ENCODE assay signal across 1 cellular context in genomic region chr12:6699259-6699988, GRCh38.
TF ChIP-seq lines count a peak whose summit lies in the region.

No MANE protein-coding gene starts in this region.

TF ChIP-seq in A549, 52 proteins besides CTCF, POLR2A, EP300 and RAD21 (continued from another document):
- TF ChIP-seq E2F6 (IDR thresholded peaks at IDR 0.05; ENCODE audit: borderline replicate concordance, low read depth) (no peak), PHF8 (IDR thresholded peaks at IDR 0.05; ENCODE audit: borderline replicate concordance, low read depth) (no peak), KDM1A (IDR thresholded peaks at IDR 0.05; ENCODE audit: low read depth) (no peak), RCOR1 (IDR thresholded peaks at IDR 0.05; ENCODE audit: low read depth, low read length) (no peak), FOXS1 (CRISPR knock-in tag; IDR thresholded peaks at IDR 0.05) (no peak), CBX8 (IDR thresholded peaks at IDR 0.05) (no peak), JUN (IDR thresholded peaks at IDR 0.05) (no peak), HEYL (CRISPR knock-in tag; IDR thresholded peaks at IDR 0.05) (no peak)
- TF ChIP-seq, protein P1, sequence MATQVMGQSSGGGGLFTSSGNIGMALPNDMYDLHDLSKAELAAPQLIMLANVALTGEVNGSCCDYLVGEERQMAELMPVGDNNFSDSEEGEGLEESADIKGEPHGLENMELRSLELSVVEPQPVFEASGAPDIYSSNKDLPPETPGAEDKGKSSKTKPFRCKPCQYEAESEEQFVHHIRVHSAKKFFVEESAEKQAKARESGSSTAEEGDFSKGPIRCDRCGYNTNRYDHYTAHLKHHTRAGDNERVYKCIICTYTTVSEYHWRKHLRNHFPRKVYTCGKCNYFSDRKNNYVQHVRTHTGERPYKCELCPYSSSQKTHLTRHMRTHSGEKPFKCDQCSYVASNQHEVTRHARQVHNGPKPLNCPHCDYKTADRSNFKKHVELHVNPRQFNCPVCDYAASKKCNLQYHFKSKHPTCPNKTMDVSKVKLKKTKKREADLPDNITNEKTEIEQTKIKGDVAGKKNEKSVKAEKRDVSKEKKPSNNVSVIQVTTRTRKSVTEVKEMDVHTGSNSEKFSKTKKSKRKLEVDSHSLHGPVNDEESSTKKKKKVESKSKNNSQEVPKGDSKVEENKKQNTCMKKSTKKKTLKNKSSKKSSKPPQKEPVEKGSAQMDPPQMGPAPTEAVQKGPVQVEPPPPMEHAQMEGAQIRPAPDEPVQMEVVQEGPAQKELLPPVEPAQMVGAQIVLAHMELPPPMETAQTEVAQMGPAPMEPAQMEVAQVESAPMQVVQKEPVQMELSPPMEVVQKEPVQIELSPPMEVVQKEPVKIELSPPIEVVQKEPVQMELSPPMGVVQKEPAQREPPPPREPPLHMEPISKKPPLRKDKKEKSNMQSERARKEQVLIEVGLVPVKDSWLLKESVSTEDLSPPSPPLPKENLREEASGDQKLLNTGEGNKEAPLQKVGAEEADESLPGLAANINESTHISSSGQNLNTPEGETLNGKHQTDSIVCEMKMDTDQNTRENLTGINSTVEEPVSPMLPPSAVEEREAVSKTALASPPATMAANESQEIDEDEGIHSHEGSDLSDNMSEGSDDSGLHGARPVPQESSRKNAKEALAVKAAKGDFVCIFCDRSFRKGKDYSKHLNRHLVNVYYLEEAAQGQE (IDR thresholded peaks at IDR 0.05), result no peak
- TF ChIP-seq, protein P2, sequence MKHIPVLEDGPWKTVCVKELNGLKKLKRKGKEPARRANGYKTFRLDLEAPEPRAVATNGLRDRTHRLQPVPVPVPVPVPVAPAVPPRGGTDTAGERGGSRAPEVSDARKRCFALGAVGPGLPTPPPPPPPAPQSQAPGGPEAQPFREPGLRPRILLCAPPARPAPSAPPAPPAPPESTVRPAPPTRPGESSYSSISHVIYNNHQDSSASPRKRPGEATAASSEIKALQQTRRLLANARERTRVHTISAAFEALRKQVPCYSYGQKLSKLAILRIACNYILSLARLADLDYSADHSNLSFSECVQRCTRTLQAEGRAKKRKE (CRISPR knock-in tag; IDR thresholded peaks at IDR 0.05; ENCODE audit: low read depth), result no peak
- TF ChIP-seq, protein P3, sequence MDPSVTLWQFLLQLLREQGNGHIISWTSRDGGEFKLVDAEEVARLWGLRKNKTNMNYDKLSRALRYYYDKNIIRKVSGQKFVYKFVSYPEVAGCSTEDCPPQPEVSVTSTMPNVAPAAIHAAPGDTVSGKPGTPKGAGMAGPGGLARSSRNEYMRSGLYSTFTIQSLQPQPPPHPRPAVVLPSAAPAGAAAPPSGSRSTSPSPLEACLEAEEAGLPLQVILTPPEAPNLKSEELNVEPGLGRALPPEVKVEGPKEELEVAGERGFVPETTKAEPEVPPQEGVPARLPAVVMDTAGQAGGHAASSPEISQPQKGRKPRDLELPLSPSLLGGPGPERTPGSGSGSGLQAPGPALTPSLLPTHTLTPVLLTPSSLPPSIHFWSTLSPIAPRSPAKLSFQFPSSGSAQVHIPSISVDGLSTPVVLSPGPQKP (IDR thresholded peaks at IDR 0.05; ENCODE audit: low read depth, low read length), result no peak
TF ChIP-seq in A549: peak in this region for 0.
